20 cellular contexts compared by ENCODE assay signal in the genomic region with DNA sequence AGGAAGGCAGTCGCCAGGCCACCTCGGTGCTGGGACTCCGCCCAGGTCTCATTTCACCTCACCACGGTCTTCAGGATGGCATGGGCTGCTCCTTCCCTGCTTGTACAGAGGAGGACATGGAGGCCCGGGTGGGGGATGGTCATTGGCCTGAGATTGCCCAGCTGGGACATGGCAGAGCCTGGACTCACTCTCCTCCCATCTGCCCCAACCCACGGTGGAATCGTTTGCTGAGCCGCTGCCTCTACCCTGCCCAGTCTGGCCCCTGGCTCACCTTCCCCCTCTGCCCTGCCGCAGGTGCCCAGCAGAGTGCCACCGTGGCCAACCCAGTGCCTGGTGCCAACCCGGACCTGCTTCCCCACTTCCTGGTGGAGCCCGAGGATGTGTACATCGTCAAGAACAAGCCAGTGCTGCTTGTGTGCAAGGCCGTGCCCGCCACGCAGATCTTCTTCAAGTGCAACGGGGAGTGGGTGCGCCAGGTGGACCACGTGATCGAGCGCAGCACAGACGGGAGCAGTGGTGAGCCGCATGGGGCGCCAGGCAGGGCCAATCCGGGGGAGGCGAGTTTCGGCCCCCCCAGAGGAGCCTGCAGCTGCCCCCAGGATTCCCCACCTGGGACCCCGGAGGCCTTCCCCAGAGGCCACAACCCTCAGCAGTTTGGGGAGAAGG. TPM values are rescaled to one million over a fixed set of nuclear protein-coding genes. Genes with fewer than 3 reads are reported as not detected.
A peak's percentile ranks its signal among the peaks of the same experiment; 100 is the strongest.
DNase-seq lines count a peak whose midpoint lies in the region; ATAC-seq and TF ChIP-seq lines count a peak whose summit lies in the region.
"Had no signal": no experiment of that assay in that cellular context is flagged by ENCODE, and none has a peak within 500 bp of the region (broad histone marks: within the 10 kb centered on the region; RNA-seq: fewer than 3 reads in every experiment).

No MANE protein-coding gene starts in this region.

- H3K4me3 Mint-ChIP-seq in WTC11 = 0 out of 2 replicates have a peak overlapping the region, but pooled peaks have one; percentile 14
- no peak overlapping the region for H3K4me3 Mint-ChIP-seq in activated CD8-positive, alpha-beta T cell treated with anti-CD3 and anti-CD28 coated beads, Interleukin-2, amount 10 ng/mL, durations not matched to agents 7 days and 5 days
- H3K4me3 Mint-ChIP-seq: CD4-positive, CD25-positive, alpha-beta regulatory T cell had no signal

- no peak overlapping the region for H3K4me3 ChIP-seq in osteoblast (ENCODE audit: insufficient read depth, low read length)

- no peaks in the 10 kb centered on the region for H4K20me1 ChIP-seq in osteoblast (ENCODE audit: insufficient read depth, low read length)

- H3K36me3 ChIP-seq in osteoblast (ENCODE audit: insufficient read depth, low read length) = no peaks in the 10 kb centered on the region

- no peaks in the 10 kb centered on the region for H3K36me3 Mint-ChIP-seq in WTC11
- no peaks in the 10 kb centered on the region for H3K36me3 Mint-ChIP-seq in activated CD8-positive, alpha-beta T cell treated with anti-CD3 and anti-CD28 coated beads, Interleukin-2, amount 10 ng/mL, durations not matched to agents 7 days and 5 days (ENCODE audit: low read depth)
- H3K36me3 Mint-ChIP-seq: CD4-positive, CD25-positive, alpha-beta regulatory T cell had no signal

- H2AFZ ChIP-seq in osteoblast (ENCODE audit: low read length) = no peak overlapping the region

- no peak overlapping the region for H3K4me2 ChIP-seq in osteoblast (ENCODE audit: insufficient read depth, low read length)

- H3K9me3 Mint-ChIP-seq in WTC11 = no peaks in the 10 kb centered on the region
- no peaks in the 10 kb centered on the region for H3K9me3 Mint-ChIP-seq in activated CD8-positive, alpha-beta T cell treated with anti-CD3 and anti-CD28 coated beads, Interleukin-2, amount 10 ng/mL, durations not matched to agents 7 days and 5 days (ENCODE audit: insufficient read depth)
- H3K9me3 Mint-ChIP-seq: CD4-positive, CD25-positive, alpha-beta regulatory T cell had no signal

- TF ChIP-seq EP300 in Ishikawa (IDR thresholded peaks at IDR 0.05; ENCODE audit: borderline replicate concordance) = no peak

- H3K27ac Mint-ChIP-seq in WTC11 = no peak overlapping the region
- no peak overlapping the region for H3K27ac Mint-ChIP-seq in activated CD8-positive, alpha-beta T cell treated with anti-CD3 and anti-CD28 coated beads, Interleukin-2, amount 10 ng/mL, durations not matched to agents 7 days and 5 days
- H3K27ac Mint-ChIP-seq: CD4-positive, CD25-positive, alpha-beta regulatory T cell had no signal

- no peak for TF ChIP-seq RAD21 in Ishikawa (IDR thresholded peaks at IDR 0.05; ENCODE audit: low read depth)

- H3K4me1 Mint-ChIP-seq in WTC11 = peaks cover 28% of the 10 kb centered on the region
- H3K4me1 Mint-ChIP-seq in activated CD8-positive, alpha-beta T cell treated with anti-CD3 and anti-CD28 coated beads, Interleukin-2, amount 10 ng/mL, durations not matched to agents 7 days and 5 days (ENCODE audit: low read depth) = no peaks in the 10 kb centered on the region

- TF ChIP-seq CTCF in C4-2B (conservative IDR thresholded peaks at IDR 0.05) (no peak; the same call in 1 of the 2 replicates), WTC11 (IDR thresholded peaks at IDR 0.05) (no peak), osteoblast (IDR thresholded peaks at IDR 0.05; ENCODE audit: extremely low read depth, low read depth, low read length) (no peak)

- peak overlapping the region; percentile 93 for H3K27ac ChIP-seq in C4-2B
- H3K27ac ChIP-seq in osteoblast (ENCODE audit: low read depth, low read length) = no peak overlapping the region
- H3K27ac ChIP-seq: HL-60 had no signal

- ATAC-seq in WTC11 (no peak), GM19351 (IDR thresholded peaks at IDR 0.05; ENCODE audit: unreplicated experiment) (no peak), GM18498 (IDR thresholded peaks at IDR 0.05; ENCODE audit: unreplicated experiment) (no peak)
- no peak for ATAC-seq in activated CD8-positive, alpha-beta T cell treated with anti-CD3 and anti-CD28 coated beads, Interleukin-2, amount 10 ng/mL, durations not matched to agents 7 days and 5 days

- H3K27me3 ChIP-seq in osteoblast (ENCODE audit: insufficient read depth, low read length) = peaks cover 36% of the 10 kb centered on the region

- DNase-seq in WTC11 (ENCODE audit: low spot score) (no peak), osteoblast (ENCODE audit: insufficient read length, low spot score, missing footprints) (peak; percentile 84)
- DNase-seq in activated CD8-positive, alpha-beta T cell treated with anti-CD3 and anti-CD28 coated beads, Interleukin-2, amount 10 ng/mL, durations not matched to agents 7 days and 5 days = no peak
- DNase-seq: Caco-2; CD4-positive, CD25-positive, alpha-beta regulatory T cell; DMS153; HCEC 1CT; NCI-H1048; NCI-H146; NCI-H2081 treated with DMSO at 0.1 percent for 48 hours; NCI-H510A treated with DMSO at 0.1 percent for 48 hours; OCI-M1 had no signal

- no peaks in the 10 kb centered on the region for H3K79me2 ChIP-seq in osteoblast (ENCODE audit: insufficient read depth, low read length)

- H3K4me1 ChIP-seq in osteoblast (ENCODE audit: insufficient read depth, low read length) = no peaks in the 10 kb centered on the region

- POLR2A ChIA-PET in WTC11 (lab: Charles Lee) = no interaction called here
- POLR2A ChIA-PET in activated CD8-positive, alpha-beta T cell treated with anti-CD3 and anti-CD28 coated beads, Interleukin-2, amount 10 ng/mL, durations not matched to agents 7 days and 5 days (lab: Charles Lee) = no interaction called here

- H3K9me3 ChIP-seq in osteoblast (ENCODE audit: low read depth, low read length) = no peaks in the 10 kb centered on the region
- H3K9me3 ChIP-seq: Caco-2 had no signal

- no peaks in the 10 kb centered on the region; the same call in 1 of the 2 replicates for H3K27me3 Mint-ChIP-seq in WTC11 (ENCODE audit: low read depth)
- peaks cover 19% of the 10 kb centered on the region for H3K27me3 Mint-ChIP-seq in activated CD8-positive, alpha-beta T cell treated with anti-CD3 and anti-CD28 coated beads, Interleukin-2, amount 10 ng/mL, durations not matched to agents 7 days and 5 days (ENCODE audit: low read depth)

- CTCF ChIA-PET in WTC11 (lab: Charles Lee) = interaction anchor here (1.4 to 2.9 kb wide), 2 partner anchors 12 to 202 kb away, joined by 4 to 23 read pairs; no protein-coding TSS in a partner anchor
- CTCF ChIA-PET in activated CD8-positive, alpha-beta T cell treated with anti-CD3 and anti-CD28 coated beads, Interleukin-2, amount 10 ng/mL, durations not matched to agents 7 days and 5 days (lab: Charles Lee) = no interaction called here

TF ChIP-seq in Ishikawa, 13 proteins besides CTCF, POLR2A, EP300 and RAD21:
- TF ChIP-seq, protein P1, sequence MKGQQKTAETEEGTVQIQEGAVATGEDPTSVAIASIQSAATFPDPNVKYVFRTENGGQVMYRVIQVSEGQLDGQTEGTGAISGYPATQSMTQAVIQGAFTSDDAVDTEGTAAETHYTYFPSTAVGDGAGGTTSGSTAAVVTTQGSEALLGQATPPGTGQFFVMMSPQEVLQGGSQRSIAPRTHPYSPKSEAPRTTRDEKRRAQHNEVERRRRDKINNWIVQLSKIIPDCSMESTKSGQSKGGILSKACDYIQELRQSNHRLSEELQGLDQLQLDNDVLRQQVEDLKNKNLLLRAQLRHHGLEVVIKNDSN (IDR thresholded peaks at IDR 0.05) = peak; percentile 68
- TF ChIP-seq CEBPB (IDR thresholded peaks at IDR 0.05) = no peak

TF ChIP-seq in WTC11, 78 proteins besides CTCF, POLR2A, EP300 and RAD21:
- TF ChIP-seq, protein P2, sequence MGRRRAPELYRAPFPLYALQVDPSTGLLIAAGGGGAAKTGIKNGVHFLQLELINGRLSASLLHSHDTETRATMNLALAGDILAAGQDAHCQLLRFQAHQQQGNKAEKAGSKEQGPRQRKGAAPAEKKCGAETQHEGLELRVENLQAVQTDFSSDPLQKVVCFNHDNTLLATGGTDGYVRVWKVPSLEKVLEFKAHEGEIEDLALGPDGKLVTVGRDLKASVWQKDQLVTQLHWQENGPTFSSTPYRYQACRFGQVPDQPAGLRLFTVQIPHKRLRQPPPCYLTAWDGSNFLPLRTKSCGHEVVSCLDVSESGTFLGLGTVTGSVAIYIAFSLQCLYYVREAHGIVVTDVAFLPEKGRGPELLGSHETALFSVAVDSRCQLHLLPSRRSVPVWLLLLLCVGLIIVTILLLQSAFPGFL (CRISPR knock-in tag; IDR thresholded peaks at IDR 0.05; ENCODE audit: borderline replicate concordance) = no peak
- TF ChIP-seq, protein P3, sequence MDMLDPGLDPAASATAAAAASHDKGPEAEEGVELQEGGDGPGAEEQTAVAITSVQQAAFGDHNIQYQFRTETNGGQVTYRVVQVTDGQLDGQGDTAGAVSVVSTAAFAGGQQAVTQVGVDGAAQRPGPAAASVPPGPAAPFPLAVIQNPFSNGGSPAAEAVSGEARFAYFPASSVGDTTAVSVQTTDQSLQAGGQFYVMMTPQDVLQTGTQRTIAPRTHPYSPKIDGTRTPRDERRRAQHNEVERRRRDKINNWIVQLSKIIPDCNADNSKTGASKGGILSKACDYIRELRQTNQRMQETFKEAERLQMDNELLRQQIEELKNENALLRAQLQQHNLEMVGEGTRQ (CRISPR knock-in tag; IDR thresholded peaks at IDR 0.05) = peak; percentile 59; the same call in 1 of the 2 replicates
TF ChIP-seq in WTC11: peak in this region for 1.

RNA-seq across cellular contexts. Expression of a gene that starts 36.7 kb away (rescaled TPM):
- 0.17 to 0.18 TPM in 2 of 3 replicates, not detected in the other for total RNA-seq in WTC11 (2021)
- under 0.01 and 1.8 TPM in 2 replicates for total RNA-seq in osteoblast
- not detected for total RNA-seq in activated CD8-positive, alpha-beta T cell treated with anti-CD3 and anti-CD28 coated beads, Interleukin-2, amount 10 ng/mL, durations not matched to agents 7 days and 5 days
- total RNA-seq: MCF 10A, RPMI7951, SK-MEL-5 had no signal

RNA-seq across cellular contexts. Expression of a gene that starts 52.1 kb away (rescaled TPM):
- total RNA-seq in WTC11 (2021) (7.9 to 10.2 TPM (median 9.4 TPM) in 3 replicates), osteoblast (not detected in 2 replicates)
- not detected for total RNA-seq in activated CD8-positive, alpha-beta T cell treated with anti-CD3 and anti-CD28 coated beads, Interleukin-2, amount 10 ng/mL, durations not matched to agents 7 days and 5 days
- total RNA-seq: Caco-2; CD4-positive, CD25-positive, alpha-beta regulatory T cell; RPMI7951; SK-MEL-5 had no signal
